In genomic region chr17:73924083-73924482, GRCh38 we compare ENCODE assay signal across 18 cellular contexts.
DNase-seq lines count a peak whose midpoint lies in the region; ATAC-seq and TF ChIP-seq lines count a peak whose summit lies in the region.
"Had no signal": no experiment of that assay in that cellular context is flagged by ENCODE, and none has a peak within 500 bp of the region (broad histone marks: within the 10 kb centered on the region; RNA-seq: fewer than 3 reads in every experiment).

No MANE protein-coding gene starts in this region.

- H3K79me1 ChIP-seq in mesendoderm (ENCODE audit: low read length) = no peaks in the 10 kb centered on the region

- H2BK5ac ChIP-seq in mesendoderm (ENCODE audit: low read length) = no peak overlapping the region

- peak; percentile 16 for DNase-seq in activated CD8-positive, alpha-beta memory T cell treated with anti-CD3 and anti-CD28 coated beads, Interleukin-2, amount 10 ng/mL, durations not matched to agents 7 days and 5 days
- DNase-seq in activated CD8-positive, alpha-beta memory T cell treated with anti-CD3 and anti-CD28 coated beads, Interleukin-2, amount 50 U/mL, for 48 hours = no peak
- DNase-seq in MV-4-11 (lab: John Stamatoyannopoulos, UW) = peak; percentile 16
- peak; percentile 4 for DNase-seq in ecto neural progenitor cell (ENCODE audit: low spot score)
- no peak for DNase-seq in mesendoderm
- DNase-seq in endothelial cell (ENCODE audit: low spot score) = no peak
- no peak for DNase-seq in stimulated activated CD4-positive, alpha-beta T cell treated with anti-CD3 and anti-CD28 coated beads, Interleukin-4, amount 100 ng/mL, for 24 hours
- DNase-seq: 8988T; C1 segment of cervical spinal cord; Caco-2; CD4-positive, alpha-beta T cell; DMS153; DMS79; GDM1; GM23248 had no signal

- no peaks in the 10 kb centered on the region for H3K79me2 ChIP-seq in mesendoderm (ENCODE audit: control insufficient read depth, insufficient read depth, low read length)

- peaks cover 3% of the 10 kb centered on the region for H3K4me1 Mint-ChIP-seq in activated CD8-positive, alpha-beta memory T cell treated with anti-CD3 and anti-CD28 coated beads, Interleukin-2, amount 10 ng/mL, durations not matched to agents 7 days and 5 days
- no peaks in the 10 kb centered on the region for H3K4me1 Mint-ChIP-seq in endothelial cell (ENCODE audit: unreplicated experiment)

- H4K8ac ChIP-seq in mesendoderm (ENCODE audit: low read depth, low read length) = no peak overlapping the region

- no peak for TF ChIP-seq CTCF in endothelial cell (IDR thresholded peaks at IDR 0.05; ENCODE audit: unreplicated experiment)

- WGBS in mesendoderm (ENCODE audit: extremely low coverage, insufficient coverage, low lambda C conversion rate) = no CpG with 5 or more reads among the region's 5 CpGs

- no peak overlapping the region for H2AK5ac ChIP-seq in mesendoderm (ENCODE audit: low read length)

- H3K27ac ChIP-seq in BLaER1 treated with 17β-estradiol and CSF1 and Interleukin-3, amounts not matched to agents 10 nM and 100 nM = no peak overlapping the region
- no peak overlapping the region for H3K27ac ChIP-seq in mesendoderm (ENCODE audit: low read depth, low read length)
- H3K27ac ChIP-seq: GM23248 had no signal

- H2BK120ac ChIP-seq in mesendoderm (ENCODE audit: low read depth, low read length) = no peak overlapping the region

- H3K18ac ChIP-seq in mesendoderm (ENCODE audit: low read length) = no peak overlapping the region

- no peak overlapping the region for H2BK15ac ChIP-seq in mesendoderm (replicated peaks; ENCODE audit: low read depth)

- H3K4me3 Mint-ChIP-seq in activated CD8-positive, alpha-beta memory T cell treated with anti-CD3 and anti-CD28 coated beads, Interleukin-2, amount 10 ng/mL, durations not matched to agents 7 days and 5 days = no peak overlapping the region
- no peak overlapping the region for H3K4me3 Mint-ChIP-seq in endothelial cell (ENCODE audit: unreplicated experiment)
- H3K4me3 Mint-ChIP-seq: CD4-positive, alpha-beta T cell had no signal

- H3K4ac ChIP-seq in mesendoderm (ENCODE audit: low read depth, low read length) = no peak overlapping the region

- H3K27ac Mint-ChIP-seq in activated CD8-positive, alpha-beta memory T cell treated with anti-CD3 and anti-CD28 coated beads, Interleukin-2, amount 10 ng/mL, durations not matched to agents 7 days and 5 days = no peak overlapping the region
- no peak overlapping the region for H3K27ac Mint-ChIP-seq in endothelial cell (ENCODE audit: unreplicated experiment)
- H3K27ac Mint-ChIP-seq: CD4-positive, alpha-beta T cell had no signal

- no peaks in the 10 kb centered on the region for H4K20me1 ChIP-seq in BLaER1 treated with 17β-estradiol and CSF1 and Interleukin-3, amounts not matched to agents 10 nM and 100 nM

- H3K9me3 Mint-ChIP-seq in activated CD8-positive, alpha-beta memory T cell treated with anti-CD3 and anti-CD28 coated beads, Interleukin-2, amount 10 ng/mL, durations not matched to agents 7 days and 5 days (ENCODE audit: low read depth) = no peaks in the 10 kb centered on the region
- no peaks in the 10 kb centered on the region for H3K9me3 Mint-ChIP-seq in endothelial cell (ENCODE audit: unreplicated experiment)

- H3K4me2 ChIP-seq in BLaER1 treated with 17β-estradiol and CSF1 and Interleukin-3, amounts not matched to agents 10 nM and 100 nM = peak overlapping the region in 10 of 11 experiments; percentile 5 to 65 (median 44); a peak in 16 of 22 replicates
- H3K4me2 ChIP-seq in mesendoderm (ENCODE audit: low read length) = no peak overlapping the region

- no peak overlapping the region for H3K23ac ChIP-seq in mesendoderm (ENCODE audit: low read length)

- no peak overlapping the region for H4K5ac ChIP-seq in mesendoderm (ENCODE audit: low read length)

- no peak overlapping the region for H3K4me3 ChIP-seq in BLaER1 treated with 17β-estradiol and CSF1 and Interleukin-3, amounts not matched to agents 10 nM and 100 nM
- no peak overlapping the region for H3K4me3 ChIP-seq in mesendoderm (ENCODE audit: low read length)
- H3K4me3 ChIP-seq: GM23248, HAP-1 had no signal

- H3K9ac ChIP-seq in BLaER1 treated with 17β-estradiol and CSF1 and Interleukin-3, amounts not matched to agents 10 nM and 100 nM = no peak overlapping the region
- no peak overlapping the region for H3K9ac ChIP-seq in mesendoderm (ENCODE audit: low read length)
- H3K9ac ChIP-seq: GM23248 had no signal

- H3K36me3 ChIP-seq in BLaER1 treated with 17β-estradiol and CSF1 and Interleukin-3, amounts not matched to agents 10 nM and 100 nM = no peaks in the 10 kb centered on the region; a peak in 1 of 22 replicates
- H3K36me3 ChIP-seq in mesendoderm (ENCODE audit: control insufficient read depth, insufficient read depth, low read length) = no peaks in the 10 kb centered on the region
- H3K36me3 ChIP-seq: HAP-1 had no signal

- H3K4me1 ChIP-seq in BLaER1 treated with 17β-estradiol and CSF1 and Interleukin-3, amounts not matched to agents 10 nM and 100 nM = peaks cover 4 to 14% (median 9%) of the 10 kb centered on the region in 10 experiments; a peak in 17 of 20 replicates
- H3K4me1 ChIP-seq in mesendoderm (ENCODE audit: control insufficient read depth, low read depth, low read length) = no peaks in the 10 kb centered on the region
- H3K4me1 ChIP-seq: Caco-2, HAP-1 had no signal

- H3K9me3 ChIP-seq in BLaER1 treated with 17β-estradiol and CSF1 and Interleukin-3, amounts not matched to agents 10 nM and 100 nM (replicated peaks in 1 of 11) = peaks cover 29 to 67% (median 48%) of the 10 kb centered on the region in 11 experiments
- H3K9me3 ChIP-seq: HAP-1 had no signal

- peaks cover 2% of the 10 kb centered on the region for H3K36me3 Mint-ChIP-seq in activated CD8-positive, alpha-beta memory T cell treated with anti-CD3 and anti-CD28 coated beads, Interleukin-2, amount 10 ng/mL, durations not matched to agents 7 days and 5 days
- no peaks in the 10 kb centered on the region for H3K36me3 Mint-ChIP-seq in endothelial cell (ENCODE audit: low read depth, unreplicated experiment)

- H3K27me3 Mint-ChIP-seq in activated CD8-positive, alpha-beta memory T cell treated with anti-CD3 and anti-CD28 coated beads, Interleukin-2, amount 10 ng/mL, durations not matched to agents 7 days and 5 days = peaks cover 36% of the 10 kb centered on the region
- no peaks in the 10 kb centered on the region for H3K27me3 Mint-ChIP-seq in endothelial cell (ENCODE audit: unreplicated experiment)

- ATAC-seq in activated CD8-positive, alpha-beta memory T cell treated with anti-CD3 and anti-CD28 coated beads, Interleukin-2, amount 10 ng/mL, durations not matched to agents 7 days and 5 days = no peak
- ATAC-seq: HepG2 had no signal

- H3K27me3 ChIP-seq in BLaER1 treated with 17β-estradiol and CSF1 and Interleukin-3, amounts not matched to agents 10 nM and 100 nM = peaks cover 0 to 6% (median 0%) of the 10 kb centered on the region in 11 experiments; a peak in 3 of 22 replicates
- H3K27me3 ChIP-seq in mesendoderm (ENCODE audit: insufficient read depth, low read length, poor library complexity) = no peaks in the 10 kb centered on the region

- CTCF ChIA-PET in activated CD8-positive, alpha-beta memory T cell treated with anti-CD3 and anti-CD28 coated beads, Interleukin-2, amount 10 ng/mL, durations not matched to agents 7 days and 5 days (lab: Charles Lee) = no interaction called here

- H3K56ac ChIP-seq in mesendoderm (ENCODE audit: low read length) = no peak overlapping the region

Comparison
In these comparisons a context has a peak if more than half of its experiments do, and no peak if none do; other contexts are left out.
1. DNase-seq: peak in activated CD8-positive, alpha-beta memory T cell treated with anti-CD3 and anti-CD28 coated beads, Interleukin-2, amount 10 ng/mL, durations not matched to agents 7 days and 5 days (single experiment), MV-4-11 (single experiment) and ecto neural progenitor cell (single experiment); none in activated CD8-positive, alpha-beta memory T cell treated with anti-CD3 and anti-CD28 coated beads, Interleukin-2, amount 50 U/mL, for 48 hours (single experiment), mesendoderm (single experiment), endothelial cell (single experiment) and stimulated activated CD4-positive, alpha-beta T cell treated with anti-CD3 and anti-CD28 coated beads, Interleukin-4, amount 100 ng/mL, for 24 hours (single experiment).